Comparison of ENCODE assay signal across 10 cellular contexts in genomic region chr2:224101820-224102630, GRCh38.
A peak's percentile ranks its signal among the peaks of the same experiment; 100 is the strongest.
DNase-seq lines count a peak whose midpoint lies in the region; ATAC-seq and TF ChIP-seq lines count a peak whose summit lies in the region.
"Had no signal": no experiment of that assay in that cellular context is flagged by ENCODE, and none has a peak within 500 bp of the region (broad histone marks: within the 10 kb centered on the region; RNA-seq: fewer than 3 reads in every experiment).

No MANE protein-coding gene starts in this region.

- H3K36me3 Mint-ChIP-seq in GM23338 (ENCODE audit: low read depth): no peaks in the 10 kb centered on the region
- no peaks in the 10 kb centered on the region for H3K36me3 Mint-ChIP-seq in activated CD8-positive, alpha-beta memory T cell treated with anti-CD3 and anti-CD28 coated beads, Interleukin-2, amount 10 ng/mL, durations not matched to agents 7 days and 5 days

- ATAC-seq in GM23338: no peak
- peak; percentile 64 to 68 for ATAC-seq in gastrocnemius medialis
- ATAC-seq in activated CD8-positive, alpha-beta memory T cell treated with anti-CD3 and anti-CD28 coated beads, Interleukin-2, amount 10 ng/mL, durations not matched to agents 7 days and 5 days: no peak

- no peaks in the 10 kb centered on the region for H4K20me1 ChIP-seq in GM23338 (replicated peaks; ENCODE audit: insufficient read depth)

- peak overlapping the region; percentile 28; the same call in 1 of the 2 replicates for H2AFZ ChIP-seq in GM23338

- DNase-seq in GM23338 (ENCODE audit: low spot score) (no peak), SJSA1 (ENCODE audit: low read depth in 1 of 2, low spot score in 2 of 2) (peak in 1 of 2 experiments; percentile 52), fibroblast of the aortic adventitia (ENCODE audit: low read depth) (peak; percentile 99), gastrocnemius medialis (peak in 1 of 2 donors; percentile 16), activated gamma-delta T cell treated with Interleukin-2 at 50 U/mL for 16 hours (no peak), middle frontal gyrus (ENCODE audit: extremely low spot score, low spot score) (no peak)
- DNase-seq in activated CD8-positive, alpha-beta memory T cell treated with anti-CD3 and anti-CD28 coated beads, Interleukin-2, amount 10 ng/mL, durations not matched to agents 7 days and 5 days: no peak
- no peak for DNase-seq in stimulated activated CD8-positive, alpha-beta memory T cell treated with anti-CD3 and anti-CD28 coated beads, Interleukin-4, amount 100 ng/mL, for 48 hours
- DNase-seq: NCI-H1694 treated with DMSO at 0.1 percent for 48 hours, nephron progenitor cell had no signal

- no peaks in the 10 kb centered on the region for H3F3A ChIP-seq in GM23338 (replicated peaks; ENCODE audit: low read depth)

- H3K4me1 ChIP-seq in GM23338 (ENCODE audit: insufficient read depth): no peaks in the 10 kb centered on the region
- H3K4me1 ChIP-seq in SJSA1 (replicated peaks): peaks cover 16% of the 10 kb centered on the region
- no peaks in the 10 kb centered on the region for H3K4me1 ChIP-seq in gastrocnemius medialis

- no peak for TF ChIP-seq POLR2A in gastrocnemius medialis (IDR thresholded peaks at IDR 0.05)

- no peak overlapping the region for H3K4me2 ChIP-seq in GM23338

- TF ChIP-seq CTCF in GM23338 (conservative IDR thresholded peaks at IDR 0.05; ENCODE audit: low read depth in 2 of 2): no peak
- no peak for TF ChIP-seq CTCF in fibroblast of the aortic adventitia (IDR thresholded peaks at IDR 0.05; ENCODE audit: insufficient read depth, low read length)
- TF ChIP-seq CTCF in gastrocnemius medialis (IDR thresholded peaks at IDR 0.05 in 4 of 5, conservative IDR thresholded peaks at IDR 0.05 in 1 of 5): no peak

- intact Hi-C loops in gastrocnemius medialis (cut with DNase I; ENCODE audit: low total_unique reads): no loop called here

- no peaks in the 10 kb centered on the region for H3K4me1 Mint-ChIP-seq in GM23338
- no peaks in the 10 kb centered on the region for H3K4me1 Mint-ChIP-seq in activated CD8-positive, alpha-beta memory T cell treated with anti-CD3 and anti-CD28 coated beads, Interleukin-2, amount 10 ng/mL, durations not matched to agents 7 days and 5 days

- H3K9me3 ChIP-seq in SJSA1 (replicated peaks) (no peaks in the 10 kb centered on the region), gastrocnemius medialis (no peaks in the 10 kb centered on the region)

- CTCF ChIA-PET in activated CD8-positive, alpha-beta memory T cell treated with anti-CD3 and anti-CD28 coated beads, Interleukin-2, amount 10 ng/mL, durations not matched to agents 7 days and 5 days (lab: Charles Lee): interaction anchor here (1.3 kb wide), 1 partner anchor 132 kb away, joined by 4 read pairs; no protein-coding TSS in a partner anchor

- H3K4me3 ChIP-seq in GM23338 (no peak overlapping the region), SJSA1 (no peak overlapping the region), fibroblast of the aortic adventitia (ENCODE audit: low read depth, low read length) (no peak overlapping the region), gastrocnemius medialis (no peak overlapping the region)

- H3K27me3 Mint-ChIP-seq in GM23338 (ENCODE audit: insufficient read depth, low read depth, poor library complexity): peaks cover 10% of the 10 kb centered on the region
- H3K27me3 Mint-ChIP-seq in activated CD8-positive, alpha-beta memory T cell treated with anti-CD3 and anti-CD28 coated beads, Interleukin-2, amount 10 ng/mL, durations not matched to agents 7 days and 5 days: no peaks in the 10 kb centered on the region

- H3K4me3 Mint-ChIP-seq in GM23338: no peak overlapping the region
- H3K4me3 Mint-ChIP-seq in activated CD8-positive, alpha-beta memory T cell treated with anti-CD3 and anti-CD28 coated beads, Interleukin-2, amount 10 ng/mL, durations not matched to agents 7 days and 5 days: no peak overlapping the region
- H3K4me3 Mint-ChIP-seq: nephron progenitor cell had no signal

- H3K36me3 ChIP-seq in GM23338 (ENCODE audit: insufficient read depth): no peaks in the 10 kb centered on the region
- no peaks in the 10 kb centered on the region for H3K36me3 ChIP-seq in SJSA1
- H3K36me3 ChIP-seq in gastrocnemius medialis: no peaks in the 10 kb centered on the region

- no peak overlapping the region for H3K27ac ChIP-seq in GM23338 (ENCODE audit: low read depth)
- H3K27ac ChIP-seq in SJSA1: peak overlapping the region; percentile 29
- peak overlapping the region in 2 of 4 donors; percentile 34 to 43 for H3K27ac ChIP-seq in gastrocnemius medialis

- in situ Hi-C loops in gastrocnemius medialis (cut with MboI; ENCODE audit: low sequenced_read_pairs in 4 of 4): no loop called here

- no peak overlapping the region for H3K27ac Mint-ChIP-seq in GM23338
- H3K27ac Mint-ChIP-seq in activated CD8-positive, alpha-beta memory T cell treated with anti-CD3 and anti-CD28 coated beads, Interleukin-2, amount 10 ng/mL, durations not matched to agents 7 days and 5 days: no peak overlapping the region
- H3K27ac Mint-ChIP-seq: nephron progenitor cell had no signal

- no peaks in the 10 kb centered on the region for H3K9me3 Mint-ChIP-seq in GM23338
- H3K9me3 Mint-ChIP-seq in activated CD8-positive, alpha-beta memory T cell treated with anti-CD3 and anti-CD28 coated beads, Interleukin-2, amount 10 ng/mL, durations not matched to agents 7 days and 5 days (ENCODE audit: low read depth): no peaks in the 10 kb centered on the region
- H3K9me3 Mint-ChIP-seq: nephron progenitor cell had no signal

- no peaks in the 10 kb centered on the region for H3K79me2 ChIP-seq in GM23338 (replicated peaks; ENCODE audit: insufficient read depth)

- H3K27me3 ChIP-seq in GM23338 (ENCODE audit: insufficient read depth): no peaks in the 10 kb centered on the region
- H3K27me3 ChIP-seq in SJSA1 (replicated peaks): no peaks in the 10 kb centered on the region
- H3K27me3 ChIP-seq in gastrocnemius medialis: no peaks in the 10 kb centered on the region

- peaks cover 23% of the 10 kb centered on the region for H3K9me2 ChIP-seq in GM23338 (ENCODE audit: insufficient read depth)

TF ChIP-seq in GM23338, 12 proteins besides CTCF, POLR2A, EP300 and RAD21 (continues in another document):
- no peak for TF ChIP-seq ZNF114 (CRISPR knock-in tag; IDR thresholded peaks at IDR 0.05)
- TF ChIP-seq STAT1 (IDR thresholded peaks at IDR 0.05; ENCODE audit: unreplicated experiment): no peak
- TF ChIP-seq CREB1 (CRISPR knock-in tag; IDR thresholded peaks at IDR 0.05; ENCODE audit: low read depth): no peak
- TF ChIP-seq, protein P1, sequence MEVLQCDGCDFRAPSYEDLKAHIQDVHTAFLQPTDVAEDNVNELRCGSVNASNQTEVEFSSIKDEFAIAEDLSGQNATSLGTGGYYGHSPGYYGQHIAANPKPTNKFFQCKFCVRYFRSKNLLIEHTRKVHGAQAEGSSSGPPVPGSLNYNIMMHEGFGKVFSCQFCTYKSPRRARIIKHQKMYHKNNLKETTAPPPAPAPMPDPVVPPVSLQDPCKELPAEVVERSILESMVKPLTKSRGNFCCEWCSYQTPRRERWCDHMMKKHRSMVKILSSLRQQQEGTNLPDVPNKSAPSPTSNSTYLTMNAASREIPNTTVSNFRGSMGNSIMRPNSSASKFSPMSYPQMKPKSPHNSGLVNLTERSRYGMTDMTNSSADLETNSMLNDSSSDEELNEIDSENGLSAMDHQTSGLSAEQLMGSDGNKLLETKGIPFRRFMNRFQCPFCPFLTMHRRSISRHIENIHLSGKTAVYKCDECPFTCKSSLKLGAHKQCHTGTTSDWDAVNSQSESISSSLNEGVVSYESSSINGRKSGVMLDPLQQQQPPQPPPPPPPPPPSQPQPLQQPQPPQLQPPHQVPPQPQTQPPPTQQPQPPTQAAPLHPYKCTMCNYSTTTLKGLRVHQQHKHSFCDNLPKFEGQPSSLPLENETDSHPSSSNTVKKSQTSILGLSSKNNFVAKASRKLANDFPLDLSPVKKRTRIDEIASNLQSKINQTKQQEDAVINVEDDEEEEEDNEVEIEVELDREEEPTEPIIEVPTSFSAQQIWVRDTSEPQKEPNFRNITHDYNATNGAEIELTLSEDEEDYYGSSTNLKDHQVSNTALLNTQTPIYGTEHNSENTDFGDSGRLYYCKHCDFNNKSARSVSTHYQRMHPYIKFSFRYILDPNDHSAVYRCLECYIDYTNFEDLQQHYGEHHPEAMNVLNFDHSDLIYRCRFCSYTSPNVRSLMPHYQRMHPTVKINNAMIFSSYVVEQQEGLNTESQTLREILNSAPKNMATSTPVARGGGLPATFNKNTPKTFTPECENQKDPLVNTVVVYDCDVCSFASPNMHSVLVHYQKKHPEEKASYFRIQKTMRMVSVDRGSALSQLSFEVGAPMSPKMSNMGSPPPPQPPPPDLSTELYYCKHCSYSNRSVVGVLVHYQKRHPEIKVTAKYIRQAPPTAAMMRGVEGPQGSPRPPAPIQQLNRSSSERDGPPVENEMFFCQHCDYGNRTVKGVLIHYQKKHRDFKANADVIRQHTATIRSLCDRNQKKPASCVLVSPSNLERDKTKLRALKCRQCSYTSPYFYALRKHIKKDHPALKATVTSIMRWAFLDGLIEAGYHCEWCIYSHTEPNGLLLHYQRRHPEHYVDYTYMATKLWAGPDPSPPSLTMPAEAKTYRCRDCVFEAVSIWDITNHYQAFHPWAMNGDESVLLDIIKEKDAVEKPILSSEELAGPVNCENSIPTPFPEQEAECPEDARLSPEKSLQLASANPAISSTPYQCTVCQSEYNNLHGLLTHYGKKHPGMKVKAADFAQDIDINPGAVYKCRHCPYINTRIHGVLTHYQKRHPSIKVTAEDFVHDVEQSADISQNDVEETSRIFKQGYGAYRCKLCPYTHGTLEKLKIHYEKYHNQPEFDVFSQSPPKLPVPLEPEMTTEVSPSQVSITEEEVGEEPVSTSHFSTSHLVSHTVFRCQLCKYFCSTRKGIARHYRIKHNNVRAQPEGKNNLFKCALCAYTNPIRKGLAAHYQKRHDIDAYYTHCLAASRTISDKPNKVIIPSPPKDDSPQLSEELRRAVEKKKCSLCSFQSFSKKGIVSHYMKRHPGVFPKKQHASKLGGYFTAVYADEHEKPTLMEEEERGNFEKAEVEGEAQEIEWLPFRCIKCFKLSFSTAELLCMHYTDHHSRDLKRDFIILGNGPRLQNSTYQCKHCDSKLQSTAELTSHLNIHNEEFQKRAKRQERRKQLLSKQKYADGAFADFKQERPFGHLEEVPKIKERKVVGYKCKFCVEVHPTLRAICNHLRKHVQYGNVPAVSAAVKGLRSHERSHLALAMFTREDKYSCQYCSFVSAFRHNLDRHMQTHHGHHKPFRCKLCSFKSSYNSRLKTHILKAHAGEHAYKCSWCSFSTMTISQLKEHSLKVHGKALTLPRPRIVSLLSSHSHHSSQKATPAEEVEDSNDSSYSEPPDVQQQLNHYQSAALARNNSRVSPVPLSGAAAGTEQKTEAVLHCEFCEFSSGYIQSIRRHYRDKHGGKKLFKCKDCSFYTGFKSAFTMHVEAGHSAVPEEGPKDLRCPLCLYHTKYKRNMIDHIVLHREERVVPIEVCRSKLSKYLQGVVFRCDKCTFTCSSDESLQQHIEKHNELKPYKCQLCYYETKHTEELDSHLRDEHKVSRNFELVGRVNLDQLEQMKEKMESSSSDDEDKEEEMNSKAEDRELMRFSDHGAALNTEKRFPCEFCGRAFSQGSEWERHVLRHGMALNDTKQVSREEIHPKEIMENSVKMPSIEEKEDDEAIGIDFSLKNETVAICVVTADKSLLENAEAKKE (CRISPR knock-in tag; IDR thresholded peaks at IDR 0.05): no peak
- no peak for TF ChIP-seq NANOG (IDR thresholded peaks at IDR 0.05; ENCODE audit: borderline replicate concordance)
- TF ChIP-seq ZNF331 (CRISPR knock-in tag; IDR thresholded peaks at IDR 0.05; ENCODE audit: low read depth): no peak

Comparison
In these comparisons a context has a peak if more than half of its experiments do, and no peak if none do; other contexts are left out.
1. ATAC-seq: peak in gastrocnemius medialis (2 of 2); none in GM23338 (single experiment) and activated CD8-positive, alpha-beta memory T cell treated with anti-CD3 and anti-CD28 coated beads, Interleukin-2, amount 10 ng/mL, durations not matched to agents 7 days and 5 days (single experiment).